Comparison of ENCODE assay signal across 16 cellular contexts in the genomic region with DNA sequence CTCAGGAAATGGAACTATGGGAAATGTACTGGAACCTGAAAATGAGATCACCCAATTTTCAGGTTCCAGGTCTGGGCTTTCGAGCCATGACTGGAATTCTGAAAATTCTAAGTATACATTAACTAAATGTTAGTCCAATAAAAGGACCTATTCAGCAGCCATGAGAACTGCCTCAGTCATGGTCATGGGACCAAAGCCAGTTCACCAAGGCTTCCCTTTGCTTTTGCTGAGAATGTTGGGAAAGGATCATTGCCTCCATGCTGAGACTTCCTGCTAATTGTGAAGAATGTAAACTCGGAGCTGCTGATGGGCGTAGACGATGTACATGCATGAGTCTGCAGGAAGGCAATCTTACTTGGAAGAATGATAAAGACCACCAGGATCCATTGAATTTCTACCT.
DNase-seq lines count a peak whose midpoint lies in the region; ATAC-seq lines count a peak whose summit lies in the region.
"Had no signal": no experiment of that assay in that cellular context is flagged by ENCODE, and none has a peak within 500 bp of the region (broad histone marks: within the 10 kb centered on the region; RNA-seq: fewer than 3 reads in every experiment).

No MANE protein-coding gene starts in this region.

- no peak overlapping the region for H2BK15ac ChIP-seq in mesendoderm (replicated peaks; ENCODE audit: low read depth)

- H3K9ac ChIP-seq in mesendoderm (ENCODE audit: low read length): no peak overlapping the region
- H3K9ac ChIP-seq: BLaER1 had no signal

- H2BK5ac ChIP-seq in mesendoderm (ENCODE audit: low read length): no peak overlapping the region

- peak overlapping the region; percentile 14 for H3K18ac ChIP-seq in mesendoderm (ENCODE audit: low read length)

- H3K4ac ChIP-seq in mesendoderm (ENCODE audit: low read depth, low read length): peak overlapping the region; percentile 31

- no peaks in the 10 kb centered on the region for H3K79me2 ChIP-seq in mesendoderm (ENCODE audit: control insufficient read depth, insufficient read depth, low read length)

- no peak overlapping the region for H3K4me2 ChIP-seq in mesendoderm (ENCODE audit: low read length)
- H3K4me2 ChIP-seq: BLaER1, GM23338 had no signal

- no peak overlapping the region for H3K4me3 ChIP-seq in mesendoderm (ENCODE audit: low read length)
- H3K4me3 ChIP-seq: BLaER1, GM23338, HAP-1 had no signal

- H2BK120ac ChIP-seq in mesendoderm (ENCODE audit: low read depth, low read length): no peak overlapping the region

- no peaks in the 10 kb centered on the region for H3K36me3 ChIP-seq in mesendoderm (ENCODE audit: control insufficient read depth, insufficient read depth, low read length)
- H3K36me3 ChIP-seq: BLaER1, HAP-1 had no signal

- no peak overlapping the region for H3K27ac ChIP-seq in mesendoderm (ENCODE audit: low read depth, low read length)
- H3K27ac ChIP-seq: BLaER1 had no signal

- peak overlapping the region; percentile 41 for H2AK5ac ChIP-seq in mesendoderm (ENCODE audit: low read length)

- H4K5ac ChIP-seq in mesendoderm (ENCODE audit: low read length): no peak overlapping the region

- H3K27me3 ChIP-seq in mesendoderm (ENCODE audit: insufficient read depth, low read length, poor library complexity): no peaks in the 10 kb centered on the region
- H3K27me3 ChIP-seq: BLaER1 had no signal

- intact Hi-C loops in Right ventricle myocardium superior (cut with DNase I): no loop called here

- H3K23ac ChIP-seq in mesendoderm (ENCODE audit: low read length): no peak overlapping the region

- H3K56ac ChIP-seq in mesendoderm (ENCODE audit: low read length): no peak overlapping the region

- no peak for ATAC-seq in Right ventricle myocardium superior (ENCODE audit: poor library complexity)
- ATAC-seq: GM23338 had no signal

- H3K4me1 ChIP-seq in mesendoderm (ENCODE audit: control insufficient read depth, low read depth, low read length): peaks cover 2% of the 10 kb centered on the region
- H3K4me1 ChIP-seq: BLaER1, HAP-1 had no signal

- DNase-seq in Caki2 (ENCODE audit: low read depth) (peak; percentile 72), foreskin melanocyte (peak; percentile 75), mesendoderm (no peak), NCI-H1105 treated with DMSO at 0.1 percent for 48 hours (lab: John Stamatoyannopoulos, UW) (no peak), GF-D8 (lab: John Stamatoyannopoulos, UW) (no peak), Right ventricle myocardium superior (no peak)
- DNase-seq: CD4-positive, alpha-beta T cell; CD8-positive, alpha-beta memory T cell; COR-L47; DMS153; DND-41; GDM1; HFFc6 had no signal

- H3K79me1 ChIP-seq in mesendoderm (ENCODE audit: low read length): no peaks in the 10 kb centered on the region

- in situ Hi-C loops in Caki2 (cut with HindIII; ENCODE audit: low pct_unique_long_range_greater_than_20kb, low sequenced_read_pairs): no loop called here

- no peak overlapping the region for H4K8ac ChIP-seq in mesendoderm (ENCODE audit: low read depth, low read length)

- WGBS in mesendoderm (ENCODE audit: extremely low coverage, insufficient coverage, low lambda C conversion rate): no CpG with 5 or more reads among the region's 4 CpGs

Comparison
In these comparisons a context has a peak if more than half of its experiments do, and no peak if none do; other contexts are left out.
1. DNase-seq: peak in Caki2 (single experiment) and foreskin melanocyte (single experiment); none in mesendoderm (single experiment), NCI-H1105 treated with DMSO at 0.1 percent for 48 hours (single experiment), GF-D8 (single experiment) and Right ventricle myocardium superior (single experiment).